Comparison of ENCODE assay signal across 8 cellular contexts in the genomic region with DNA sequence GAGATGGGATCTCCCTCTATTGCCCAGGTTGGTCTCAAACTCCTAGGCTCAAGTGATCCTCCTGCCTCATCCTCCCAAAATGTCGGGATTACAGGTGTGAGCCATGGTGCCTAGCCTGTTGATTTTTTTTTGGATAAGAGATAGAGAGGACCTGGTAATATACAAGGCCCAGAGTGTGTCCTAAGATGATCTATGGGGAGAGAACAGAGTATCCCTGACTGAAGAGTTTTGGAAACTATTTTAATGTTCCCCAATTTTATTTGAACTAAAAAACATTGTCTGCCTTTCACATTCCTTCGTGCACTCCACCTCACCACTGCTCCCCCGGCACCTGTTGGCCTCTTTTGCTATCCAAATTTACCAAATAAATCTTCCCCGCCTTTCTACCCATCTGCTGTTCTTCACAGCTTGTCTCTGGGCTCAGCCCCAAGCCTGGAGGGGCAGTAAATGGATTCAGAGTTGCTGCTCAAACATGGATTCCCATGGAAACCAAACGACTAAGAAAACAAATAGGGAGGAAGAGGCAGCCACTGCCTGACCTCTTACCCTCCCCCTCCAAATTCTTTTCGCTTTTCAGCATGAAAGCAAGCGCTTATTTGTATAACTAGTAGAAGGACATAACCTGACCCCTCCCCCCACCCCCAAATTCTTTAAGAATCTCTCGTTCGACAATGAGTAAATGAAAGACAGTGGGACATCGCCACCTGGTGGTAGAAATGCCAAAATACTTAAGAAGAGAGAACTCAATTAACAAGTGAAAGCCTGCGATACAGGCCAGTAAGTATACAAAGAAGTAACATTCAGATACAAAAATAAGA. TPM values are rescaled to one million over a fixed set of nuclear protein-coding genes. Genes with fewer than 3 reads are reported as not detected.
DNase-seq lines count a peak whose midpoint lies in the region; ATAC-seq and TF ChIP-seq lines count a peak whose summit lies in the region.

No MANE protein-coding gene starts in this region.

- ATAC-seq in HG03175 (IDR thresholded peaks at IDR 0.05; ENCODE audit: unreplicated experiment) (peak; percentile 66), left lobe of liver (peak; percentile 97), HG03139 (IDR thresholded peaks at IDR 0.05; ENCODE audit: unreplicated experiment) (no peak)

- peak; percentile 82 for TF ChIP-seq CTCF in CD14-positive monocyte (IDR thresholded peaks at IDR 0.05)

- peaks cover 0 to 4% (median 3%) of the 10 kb centered on the region in 3 donors for H3K27me3 Mint-ChIP-seq in CD14-positive monocyte (ENCODE audit: low read depth in 3 of 3)
- no peaks in the 10 kb centered on the region for H3K27me3 Mint-ChIP-seq in activated CD4-positive, alpha-beta T cell treated with anti-CD3 and anti-CD28 coated beads, Interleukin-2, amount 10 ng/mL, durations not matched to agents 24 days and 14 days

- no peaks in the 10 kb centered on the region for H3K36me3 Mint-ChIP-seq in CD14-positive monocyte
- H3K36me3 Mint-ChIP-seq in activated CD4-positive, alpha-beta T cell treated with anti-CD3 and anti-CD28 coated beads, Interleukin-2, amount 10 ng/mL, durations not matched to agents 24 days and 14 days (ENCODE audit: low read depth): no peaks in the 10 kb centered on the region

- H3K4me1 Mint-ChIP-seq in CD14-positive monocyte: peaks cover 5% of the 10 kb centered on the region
- peaks cover 5% of the 10 kb centered on the region for H3K4me1 Mint-ChIP-seq in activated CD4-positive, alpha-beta T cell treated with anti-CD3 and anti-CD28 coated beads, Interleukin-2, amount 10 ng/mL, durations not matched to agents 24 days and 14 days

- H3K9me3 Mint-ChIP-seq in CD14-positive monocyte: no peaks in the 10 kb centered on the region
- H3K9me3 Mint-ChIP-seq in activated CD4-positive, alpha-beta T cell treated with anti-CD3 and anti-CD28 coated beads, Interleukin-2, amount 10 ng/mL, durations not matched to agents 24 days and 14 days: no peaks in the 10 kb centered on the region

- intact Hi-C loops in CD14-positive monocyte (cut with micrococcal nuclease): loop anchor here (2.0 to 5.0 kb wide), 2 partner anchors 58 to 60 kb away; no protein-coding TSS in a partner anchor
- intact Hi-C loops in activated CD4-positive, alpha-beta T cell treated with anti-CD3 and anti-CD28 coated beads, Interleukin-2, amount 10 ng/mL, durations not matched to agents 24 days and 14 days (cut with micrococcal nuclease): loop anchor here (1.0 to 10.0 kb wide), 5 partner anchors 59 to 452 kb away; partner anchors contain the start of genes CHD8, TMEM253 and TOX4

- DNase-seq in CD14-positive monocyte (ENCODE audit: low spot score) (peak; percentile 49), NCI-H510A (lab: John Stamatoyannopoulos, UW) (peak; percentile 22), dedifferentiated amniotic fluid mesenchymal stem cell (ENCODE audit: extremely low spot score) (peak; percentile 89), left lobe of liver (ENCODE audit: low spot score) (peak; percentile 60)
- DNase-seq in activated CD4-positive, alpha-beta T cell treated with anti-CD3 and anti-CD28 coated beads, Interleukin-2, amount 10 ng/mL, durations not matched to agents 24 days and 14 days: peak; percentile 93
- peak; percentile 50 to 75 for DNase-seq in stimulated activated CD4-positive, alpha-beta T cell treated with anti-CD3 and anti-CD28 coated beads, Interleukin-1b, Interleukin-23, amount 100 ng/mL, for 4 hours (ENCODE audit: low read depth in 2 of 2)

- peak overlapping the region; percentile 61 to 68 for H3K4me3 Mint-ChIP-seq in CD14-positive monocyte
- peak overlapping the region; percentile 41 for H3K4me3 Mint-ChIP-seq in activated CD4-positive, alpha-beta T cell treated with anti-CD3 and anti-CD28 coated beads, Interleukin-2, amount 10 ng/mL, durations not matched to agents 24 days and 14 days

- peak overlapping the region in 2 of 7 donors; percentile 1 to 22 for H3K27ac Mint-ChIP-seq in CD14-positive monocyte
- no peak overlapping the region for H3K27ac Mint-ChIP-seq in activated CD4-positive, alpha-beta T cell treated with anti-CD3 and anti-CD28 coated beads, Interleukin-2, amount 10 ng/mL, durations not matched to agents 24 days and 14 days

RNA-seq across cellular contexts. Expression of gene OR10G3, which starts 22.6 kb away (rescaled TPM):
- not detected for polyA plus RNA-seq in CD14-positive monocyte
- total RNA-seq in activated CD4-positive, alpha-beta T cell treated with anti-CD3 and anti-CD28 coated beads, Interleukin-2, amount 10 ng/mL, durations not matched to agents 24 days and 14 days: not detected in 2 replicates
- not detected for total RNA-seq in left lobe of liver

RNA-seq across cellular contexts. Expression of gene SALL2, which starts 31.1 kb away (rescaled TPM):
- polyA plus RNA-seq in CD14-positive monocyte: not detected
- 1.6 and 1.7 TPM in 2 replicates for total RNA-seq in activated CD4-positive, alpha-beta T cell treated with anti-CD3 and anti-CD28 coated beads, Interleukin-2, amount 10 ng/mL, durations not matched to agents 24 days and 14 days
- total RNA-seq in left lobe of liver: 0.68 TPM

RNA-seq across cellular contexts. Expression of gene METTL3, which starts 46.2 kb away (rescaled TPM):
- 10 to 100 TPM in 1 of 2 donors, 1 to 10 TPM in 1; 9.5 to 10.8 TPM for polyA plus RNA-seq in CD14-positive monocyte
- total RNA-seq in activated CD4-positive, alpha-beta T cell treated with anti-CD3 and anti-CD28 coated beads, Interleukin-2, amount 10 ng/mL, durations not matched to agents 24 days and 14 days: 72.9 and 81.7 TPM in 2 replicates
- total RNA-seq in left lobe of liver: 13.4 TPM

Comparison
In these comparisons a context has a peak if more than half of its experiments do, and no peak if none do; other contexts are left out.
1. DNase-seq: peak in every context shown above with its lines; median percentile 93 in activated CD4-positive, alpha-beta T cell treated with anti-CD3 and anti-CD28 coated beads, Interleukin-2, amount 10 ng/mL, durations not matched to agents 24 days and 14 days; 89 in dedifferentiated amniotic fluid mesenchymal stem cell; 62 in stimulated activated CD4-positive, alpha-beta T cell treated with anti-CD3 and anti-CD28 coated beads, Interleukin-1b, Interleukin-23, amount 100 ng/mL, for 4 hours; 60 in left lobe of liver; 49 in CD14-positive monocyte; 22 in NCI-H510A.